ENCODE assay signal across 9 cellular contexts in genomic region chr17:31561469-31562412, GRCh38.
A peak's percentile ranks its signal among the peaks of the same experiment; 100 is the strongest.
DNase-seq lines count a peak whose midpoint lies in the region; ATAC-seq, FAIRE-seq and TF ChIP-seq lines count a peak whose summit lies in the region.
"Had no signal": no experiment of that assay in that cellular context is flagged by ENCODE, and none has a peak within 500 bp of the region (broad histone marks: within the 10 kb centered on the region; RNA-seq: fewer than 3 reads in every experiment).

No MANE protein-coding gene starts in this region.

- intact Hi-C loops in left ventricle myocardium superior (cut with micrococcal nuclease): no loop called here

- no peaks in the 10 kb centered on the region for H3K36me3 Mint-ChIP-seq in type B pancreatic cell

- ATAC-seq in left ventricle myocardium superior: no peak

- 19% methylated on average over 10 of the region's 10 CpGs for WGBS in liver

- H3K27me3 Mint-ChIP-seq in type B pancreatic cell: peaks cover 27% of the 10 kb centered on the region

- H3K4me3 Mint-ChIP-seq in type B pancreatic cell: peak overlapping the region; percentile 77

- no peak for DNase-seq in right atrium auricular region (ENCODE audit: low spot score)
- no peak for DNase-seq in left ventricle myocardium superior
- DNase-seq in amniotic epithelial cell (ENCODE audit: low read depth): peak; percentile 38
- no peak for DNase-seq in type B pancreatic cell (ENCODE audit: extremely low spot score, unreplicated experiment)
- DNase-seq in H4 (ENCODE audit: low spot score): no peak
- no peak for DNase-seq in NCI-H345 (lab: John Stamatoyannopoulos, UW)
- DNase-seq in urothelium cell line (ENCODE audit: low spot score): no peak
- DNase-seq: activated CD4-positive, CD25-positive, alpha-beta regulatory T cell treated with anti-CD3 and anti-CD28 coated beads, Interleukin-2, amount 50 U/mL, for 72 hours had no signal

- H3K27ac ChIP-seq in right atrium auricular region (peak overlapping the region; percentile 34 to 81), liver (ENCODE audit: low read depth in 1 of 2, low read length in 2 of 2) (peak overlapping the region; percentile 96 to 97)

- peak overlapping the region; percentile 56 to 75 for H3K9ac ChIP-seq in liver (ENCODE audit: low read depth in 1 of 2, low read length in 2 of 2)

- no peak for TF ChIP-seq CTCF in right atrium auricular region (IDR thresholded peaks at IDR 0.05)
- no peak for TF ChIP-seq CTCF in liver (IDR thresholded peaks at IDR 0.05; ENCODE audit: low read depth, low read length, missing input control)
- TF ChIP-seq CTCF in type B pancreatic cell (conservative IDR thresholded peaks at IDR 0.05): no peak

- peak overlapping the region; percentile 89 for H3K27ac Mint-ChIP-seq in type B pancreatic cell

- no peak for TF ChIP-seq RAD21 in liver (IDR thresholded peaks at IDR 0.05)

- FAIRE-seq in urothelium cell line (lab: Jason Lieb, UNC): no peak

- H3K4me3 ChIP-seq in right atrium auricular region (no peak overlapping the region), liver (ENCODE audit: low read depth in 1 of 3, low read length in 3 of 3) (peak overlapping the region; percentile 36 to 72 (median 55))

- H3K9me3 ChIP-seq in right atrium auricular region (no peaks in the 10 kb centered on the region), liver (ENCODE audit: control insufficient read depth in 4 of 4, low read length in 3 of 4) (no peaks in the 10 kb centered on the region)

- no peaks in the 10 kb centered on the region for H3K9me3 Mint-ChIP-seq in type B pancreatic cell

- H3K4me1 Mint-ChIP-seq in type B pancreatic cell (ENCODE audit: unreplicated experiment): peaks cover 36% of the 10 kb centered on the region

- no peaks in the 10 kb centered on the region for H3K27me3 ChIP-seq in right atrium auricular region
- no peaks in the 10 kb centered on the region for H3K27me3 ChIP-seq in liver (ENCODE audit: control insufficient read depth in 4 of 4, insufficient read depth in 4 of 4, low read length in 3 of 4)

- no peaks in the 10 kb centered on the region for H3K36me3 ChIP-seq in right atrium auricular region
- no peaks in the 10 kb centered on the region for H3K36me3 ChIP-seq in liver (ENCODE audit: control insufficient read depth in 4 of 4, insufficient read depth in 3 of 4, low read depth in 1 of 4, low read length in 3 of 4)

- H3K4me1 ChIP-seq in right atrium auricular region (peaks cover 0 to 56% of the 10 kb centered on the region in 2 donors), liver (ENCODE audit: control insufficient read depth in 4 of 4, insufficient read depth in 4 of 4, low read length in 3 of 4) (peaks cover 22 to 69% (median 51%) of the 10 kb centered on the region in 4 donors)

TF ChIP-seq in liver, 16 proteins besides CTCF, POLR2A, EP300 and RAD21:
- peak in 1 of 2 donors; percentile 37 for TF ChIP-seq HNF4A (conservative IDR thresholded peaks at IDR 0.05)
- no peak for TF ChIP-seq EGR1 (IDR thresholded peaks at IDR 0.05; ENCODE audit: low read depth in 2 of 2)
- peak; percentile 34 for TF ChIP-seq REST (IDR thresholded peaks at IDR 0.05)
- no peak for TF ChIP-seq TAF1 (conservative IDR thresholded peaks at IDR 0.05)

Comparison
In these comparisons a context has a peak if more than half of its experiments do, and no peak if none do; other contexts are left out.
1. H3K4me3 ChIP-seq: peak in liver (3 of 3); none in right atrium auricular region (0 of 2).